In the genomic region with DNA sequence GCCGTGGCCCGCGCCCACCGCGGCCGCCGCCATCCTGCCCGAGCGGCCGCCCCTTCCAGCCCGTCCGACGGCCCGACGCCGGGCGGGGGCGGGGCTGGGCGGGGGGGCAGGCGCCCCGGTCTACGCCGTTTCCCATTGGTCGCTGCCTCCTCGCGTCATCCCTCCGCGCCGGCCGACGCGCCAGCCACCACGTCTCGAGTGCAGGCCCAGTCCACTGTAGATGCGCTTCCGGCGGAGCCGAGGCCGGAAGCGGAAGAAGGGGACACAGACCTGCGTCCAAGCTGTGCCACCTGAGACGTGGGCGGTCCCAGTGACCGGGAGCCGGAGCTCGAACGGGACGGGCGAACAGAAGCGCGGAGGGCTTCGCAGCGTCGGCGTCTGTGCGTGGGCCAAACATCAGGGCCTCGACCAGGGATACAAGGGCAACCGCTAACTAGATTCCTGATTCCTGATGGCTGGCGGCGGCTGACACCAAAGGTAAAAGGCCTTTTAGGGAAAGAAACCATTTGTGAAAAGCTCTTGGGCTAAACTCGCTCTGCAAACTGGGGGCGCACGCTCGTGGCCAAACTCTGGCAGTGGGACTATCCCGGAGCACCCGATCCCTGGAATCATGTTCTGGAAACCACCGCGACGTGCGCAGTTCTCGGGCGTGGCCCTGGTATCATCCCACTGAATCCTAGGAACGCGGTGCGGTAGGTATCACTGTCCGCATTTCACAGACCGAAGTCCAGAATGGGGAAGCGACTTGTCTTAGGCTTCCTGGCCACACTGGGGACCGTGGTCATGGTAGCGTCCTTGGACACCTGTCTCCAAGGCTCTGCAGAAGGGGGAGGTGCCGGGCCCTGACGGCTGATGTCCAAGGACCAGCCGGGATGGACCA, we compare ENCODE assay signal across 8 cellular contexts. TPM values are rescaled to one million over a fixed set of nuclear protein-coding genes. Genes with fewer than 3 reads are reported as not detected.
A peak's percentile ranks its signal among the peaks of the same experiment; 100 is the strongest.
DNase-seq lines count a peak whose midpoint lies in the region; ATAC-seq, FAIRE-seq and TF ChIP-seq lines count a peak whose summit lies in the region.

Gene SLC35E1, minus strand, starts transcription at position 84 of the 880 bp plus-strand sequence. Its CDS starts 51 bp downstream, at position 33.

- peaks cover 39% of the 10 kb centered on the region for H3K79me2 ChIP-seq in OCI-LY7 (ENCODE audit: insufficient read depth, low read depth, low read length)
- peaks cover 51% of the 10 kb centered on the region for H3K79me2 ChIP-seq in endothelial cell of umbilical vein (ENCODE audit: control insufficient read depth, insufficient read depth, low read length)

- H4K20me1 ChIP-seq in OCI-LY7 (ENCODE audit: insufficient read depth, low read length) (no peaks in the 10 kb centered on the region; the same call in 1 of the 2 replicates), endothelial cell of umbilical vein (replicated peaks; ENCODE audit: control insufficient read depth, extremely low read depth, insufficient read depth, low read length) (no peaks in the 10 kb centered on the region)

- peak; percentile 77 for ATAC-seq in GM21526 (IDR thresholded peaks at IDR 0.05; ENCODE audit: low FRiP score, unreplicated experiment)

- TF ChIP-seq CTCF in OCI-LY7 (conservative IDR thresholded peaks at IDR 0.05; ENCODE audit: low read length) (no peak), endothelial cell of umbilical vein (IDR thresholded peaks at IDR 0.05; ENCODE audit: extremely low read depth in 1 of 2, insufficient read depth in 1 of 2, low read depth in 1 of 2, low read length in 2 of 2) (no peak)

- no peak for TF ChIP-seq POLR2A in endothelial cell of umbilical vein (IDR thresholded peaks at IDR 0.05; ENCODE audit: low read depth, low read length)

- H3K9me2 ChIP-seq in OCI-LY7 (ENCODE audit: insufficient read depth, low read length), result no peaks in the 10 kb centered on the region

- peak; percentile 98 for FAIRE-seq in endothelial cell of umbilical vein (lab: Jason Lieb, UNC)

- BruUV-seq in OCI-LY7 (replicated peaks; lab: Mats Ljungman, UMichigan) (TSS peak; percentile 84), endothelial cell of umbilical vein (replicated peaks; lab: Mats Ljungman, UMichigan) (TSS peak; percentile 74)

- intact Hi-C loops in OCI-LY7 (cut with micrococcal nuclease; ENCODE audit: unreplicated experiment), result loop anchor here (1.0 to 2.0 kb wide), 3 partner anchors 15 to 56 kb away; partner anchors contain the start of gene MED26
- intact Hi-C loops in endothelial cell of umbilical vein (cut with micrococcal nuclease), result loop anchor here (1.0 kb wide), 2 partner anchors 30 to 56 kb away; partner anchors contain the start of genes CHERP and MED26

- H3K4me1 ChIP-seq in OCI-LY7 (ENCODE audit: insufficient read depth, low read length, poor library complexity, severe bottlenecking), result peaks cover 26% of the 10 kb centered on the region
- peaks cover 16% of the 10 kb centered on the region for H3K4me1 ChIP-seq in endothelial cell of umbilical vein (ENCODE audit: control insufficient read depth, extremely low read depth, insufficient read depth, low read length)

- H3K36me3 ChIP-seq in OCI-LY7 (ENCODE audit: insufficient read depth, low read length) (peaks cover 62% of the 10 kb centered on the region), endothelial cell of umbilical vein (ENCODE audit: control insufficient read depth in 2 of 2, extremely low read depth in 1 of 2, insufficient read depth in 2 of 2, low read length in 2 of 2) (peaks cover 0 to 18% of the 10 kb centered on the region in 2 experiments)

- dilution Hi-C loops in endothelial cell of umbilical vein (cut with MboI; ENCODE audit: extremely low pct_ligation_motif_present, low sequenced_read_pairs), result no loop called here

- peak within 1 kb of the TSS; percentile 52; the same call in 1 of the 2 replicates for H2AFZ ChIP-seq in OCI-LY7 (ENCODE audit: low read length)
- H2AFZ ChIP-seq in endothelial cell of umbilical vein (ENCODE audit: low read depth, low read length), result peak within 1 kb of the TSS; percentile 58

- H3K4me3 ChIP-seq in OCI-LY7 (ENCODE audit: low read depth, low read length, poor library complexity, severe bottlenecking), result peak within 1 kb of the TSS; percentile 83
- H3K4me3 ChIP-seq in endothelial cell of umbilical vein (replicated peaks in 1 of 3; ENCODE audit: insufficient read depth in 1 of 3, low read depth in 1 of 3, low read length in 3 of 3), result peak within 1 kb of the TSS; percentile 64 to 75 (median 73)

- peak; percentile 84 for DNase-seq in DMS 273 treated with DMSO at 0.1 percent for 48 hours (lab: John Stamatoyannopoulos, UW)
- DNase-seq in HuH-7 (ENCODE audit: low spot score), result peak; percentile 98
- DNase-seq in OCI-LY7 (ENCODE audit: low spot score), result peak; percentile 95
- peak; percentile 81 for DNase-seq in activated T-cell treated with anti-CD3 and anti-CD28 coated beads for 1 hour (ENCODE audit: low read depth)
- peak; percentile 93 for DNase-seq in endothelial cell of umbilical vein (ENCODE audit: low read depth, low spot score)
- peak; percentile 96 for DNase-seq in midbrain (lab: John Stamatoyannopoulos, UW)
- peak; percentile 90 to 93 for DNase-seq in stimulated activated CD8-positive, alpha-beta memory T cell treated with anti-CD3 and anti-CD28 coated beads, Interleukin-15, amount 100 ng/mL, for 48 hours (ENCODE audit: low read depth in 2 of 2)

- H3K9me3 ChIP-seq in OCI-LY7 (ENCODE audit: low read length) (no peaks in the 10 kb centered on the region), endothelial cell of umbilical vein (replicated peaks; ENCODE audit: control insufficient read depth, insufficient read depth, low read length) (no peaks in the 10 kb centered on the region)

- no peaks in the 10 kb centered on the region for H3K27me3 ChIP-seq in endothelial cell of umbilical vein (ENCODE audit: control insufficient read depth in 2 of 2, insufficient read depth in 2 of 2, low read length in 2 of 2)

- peak within 1 kb of the TSS; percentile 77 for H3K9ac ChIP-seq in endothelial cell of umbilical vein (replicated peaks; ENCODE audit: extremely low read depth, insufficient read depth, low read length)

- H3K4me2 ChIP-seq in OCI-LY7 (ENCODE audit: low read length), result peak within 1 kb of the TSS; percentile 94
- H3K4me2 ChIP-seq in endothelial cell of umbilical vein (ENCODE audit: insufficient read depth, low read length), result peak within 1 kb of the TSS; percentile 77

- CTCF ChIA-PET in OCI-LY7 (lab: Charles Lee; ENCODE audit: unreplicated experiment), result interaction anchor here (1.5 kb wide), 1 partner anchor 45 kb away, joined by 4 read pairs; no protein-coding TSS in a partner anchor
- CTCF ChIA-PET in endothelial cell of umbilical vein (lab: Charles Lee), result interaction anchor here (1.4 to 2.4 kb wide), 2 partner anchors 12 to 15 kb away, joined by 4 to 7 read pairs; no protein-coding TSS in a partner anchor

- POLR2A ChIA-PET in OCI-LY7 (lab: Charles Lee), result interaction anchor here (0.6 to 1.8 kb wide), 2 partner anchors 12 to 15 kb away, joined by 3 to 11 read pairs; no protein-coding TSS in a partner anchor
- POLR2A ChIA-PET in endothelial cell of umbilical vein (lab: Charles Lee), result no interaction called here

- H3K27ac ChIP-seq in OCI-LY7 (ENCODE audit: low read depth, low read length, poor library complexity, severe bottlenecking) (peak within 1 kb of the TSS; percentile 26), endothelial cell of umbilical vein (ENCODE audit: insufficient read depth, low read depth, low read length) (peak within 1 kb of the TSS; percentile 73)

- H3K9me1 ChIP-seq in endothelial cell of umbilical vein (replicated peaks; ENCODE audit: control insufficient read depth, extremely low read depth, insufficient read depth, low read length), result no peaks in the 10 kb centered on the region

TF ChIP-seq in endothelial cell of umbilical vein, 7 proteins besides CTCF, POLR2A, EP300 and RAD21:
- peak; percentile 62 for TF ChIP-seq MYC (IDR thresholded peaks at IDR 0.05; ENCODE audit: low read depth, low read length)
- peak; percentile 7 for TF ChIP-seq MAX (IDR thresholded peaks at IDR 0.05; ENCODE audit: insufficient read depth, insufficient read length)
- TF ChIP-seq FOS (IDR thresholded peaks at IDR 0.05; ENCODE audit: borderline replicate concordance, insufficient read depth, low read length), result no peak
- TF ChIP-seq POLR2AphosphoS5 (IDR thresholded peaks at IDR 0.05; ENCODE audit: insufficient read depth, low read depth, low read length), result peak; percentile 82
- TF ChIP-seq GATA2 (IDR thresholded peaks at IDR 0.05; ENCODE audit: insufficient read depth, insufficient read length, low read depth, low read length), result no peak
- TF ChIP-seq EZH2 (IDR thresholded peaks at IDR 0.05; ENCODE audit: borderline replicate concordance, low read depth, low read length, severe bottlenecking), result no peak
- TF ChIP-seq JUN (IDR thresholded peaks at IDR 0.05; ENCODE audit: borderline replicate concordance, insufficient read depth, insufficient read length, low read depth), result no peak

RNA-seq across cellular contexts. Expression of gene SLC35E1, which starts in this region (rescaled TPM):
- total RNA-seq in OCI-LY7 (2014; rRNA removed; shearing (Covaris generic)), result 17.3 and 21.1 TPM in 2 replicates
- total RNA-seq in OCI-LY7 (2022), result 37.2 and 41.2 TPM in 2 replicates
- total RNA-seq in endothelial cell of umbilical vein, result 30.4 and 37.5 TPM in 2 replicates
- polyA plus RNA-seq in endothelial cell of umbilical vein, result 36.0 and 50.1 TPM in 2 replicates
- 25.5 and 26.0 TPM in 2 replicates for polyA plus RNA-seq in endothelial cell of umbilical vein (2011; cell fraction: cytosol; rRNA removed)
- 30.9 and 37.6 TPM in 2 replicates for polyA plus RNA-seq in endothelial cell of umbilical vein (2011; cell fraction: nucleus; rRNA removed)
- polyA plus RNA-seq in endothelial cell of umbilical vein (2012), result 30.9 and 32.8 TPM in 2 replicates
- 74.9 and 97.2 TPM in 2 replicates for polyA minus RNA-seq in endothelial cell of umbilical vein
- 30.4 TPM for polyA minus RNA-seq in endothelial cell of umbilical vein (2011; cell fraction: cytosol; rRNA and poly(A)+ RNA removed)
- 30.7 and 38.7 TPM in 2 replicates for polyA minus RNA-seq in endothelial cell of umbilical vein (2011; cell fraction: nucleus; rRNA and poly(A)+ RNA removed)

Comparison
In these comparisons a context has a peak if more than half of its experiments do, and no peak if none do; other contexts are left out.
1. Peak in every context shown above with its lines: DNase-seq, ATAC-seq, H3K4me3 ChIP-seq and H3K27ac ChIP-seq.